ENCODE assay signal across 1 cellular context in genomic region chr4:89929425-89930272, GRCh38.
A peak's percentile ranks its signal among the peaks of the same experiment; 100 is the strongest.
TF ChIP-seq lines count a peak whose summit lies in the region.

No MANE protein-coding gene starts in this region.

TF ChIP-seq in GM12878, 131 proteins besides CTCF, POLR2A, EP300 and RAD21 (continued from another document):
- TF ChIP-seq, protein P1, sequence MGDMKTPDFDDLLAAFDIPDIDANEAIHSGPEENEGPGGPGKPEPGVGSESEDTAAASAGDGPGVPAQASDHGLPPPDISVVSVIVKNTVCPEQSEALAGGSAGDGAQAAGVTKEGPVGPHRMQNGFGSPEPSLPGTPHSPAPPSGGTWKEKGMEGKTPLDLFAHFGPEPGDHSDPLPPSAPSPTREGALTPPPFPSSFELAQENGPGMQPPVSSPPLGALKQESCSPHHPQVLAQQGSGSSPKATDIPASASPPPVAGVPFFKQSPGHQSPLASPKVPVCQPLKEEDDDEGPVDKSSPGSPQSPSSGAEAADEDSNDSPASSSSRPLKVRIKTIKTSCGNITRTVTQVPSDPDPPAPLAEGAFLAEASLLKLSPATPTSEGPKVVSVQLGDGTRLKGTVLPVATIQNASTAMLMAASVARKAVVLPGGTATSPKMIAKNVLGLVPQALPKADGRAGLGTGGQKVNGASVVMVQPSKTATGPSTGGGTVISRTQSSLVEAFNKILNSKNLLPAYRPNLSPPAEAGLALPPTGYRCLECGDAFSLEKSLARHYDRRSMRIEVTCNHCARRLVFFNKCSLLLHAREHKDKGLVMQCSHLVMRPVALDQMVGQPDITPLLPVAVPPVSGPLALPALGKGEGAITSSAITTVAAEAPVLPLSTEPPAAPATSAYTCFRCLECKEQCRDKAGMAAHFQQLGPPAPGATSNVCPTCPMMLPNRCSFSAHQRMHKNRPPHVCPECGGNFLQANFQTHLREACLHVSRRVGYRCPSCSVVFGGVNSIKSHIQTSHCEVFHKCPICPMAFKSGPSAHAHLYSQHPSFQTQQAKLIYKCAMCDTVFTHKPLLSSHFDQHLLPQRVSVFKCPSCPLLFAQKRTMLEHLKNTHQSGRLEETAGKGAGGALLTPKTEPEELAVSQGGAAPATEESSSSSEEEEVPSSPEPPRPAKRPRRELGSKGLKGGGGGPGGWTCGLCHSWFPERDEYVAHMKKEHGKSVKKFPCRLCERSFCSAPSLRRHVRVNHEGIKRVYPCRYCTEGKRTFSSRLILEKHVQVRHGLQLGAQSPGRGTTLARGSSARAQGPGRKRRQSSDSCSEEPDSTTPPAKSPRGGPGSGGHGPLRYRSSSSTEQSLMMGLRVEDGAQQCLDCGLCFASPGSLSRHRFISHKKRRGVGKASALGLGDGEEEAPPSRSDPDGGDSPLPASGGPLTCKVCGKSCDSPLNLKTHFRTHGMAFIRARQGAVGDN (IDR thresholded peaks at IDR 0.05): 0 out of 2 replicates have a peak, but pooled peaks have one; percentile 22
- TF ChIP-seq BCL11A (IDR thresholded peaks at IDR 0.05; ENCODE audit: low read depth, low read length) (peak; percentile 39; the same call in 1 of the 2 replicates), BCLAF1 (IDR thresholded peaks at IDR 0.05) (no peak), DPF2 (IDR thresholded peaks at IDR 0.05) (peak; percentile 63; the same call in 1 of the 2 replicates), ESRRA (IDR thresholded peaks at IDR 0.05; ENCODE audit: low read length) (no peak), MTA2 (IDR thresholded peaks at IDR 0.05; ENCODE audit: low read depth) (peak; percentile 91), IKZF2 (IDR thresholded peaks at IDR 0.05) (peak; percentile 43 to 65; a peak in 2 of 4 replicates), ATF7 (IDR thresholded peaks at IDR 0.05; ENCODE audit: low read depth) (peak; percentile 79), IKZF1 (conservative IDR thresholded peaks at IDR 0.05) (peak; percentile 54), SMAD1 (IDR thresholded peaks at IDR 0.05; ENCODE audit: low read depth, partially characterized antibody) (peak; percentile 45), RAD51 (IDR thresholded peaks at IDR 0.05) (peak; percentile 9; the same call in 1 of the 2 replicates)
- TF ChIP-seq, protein P2, sequence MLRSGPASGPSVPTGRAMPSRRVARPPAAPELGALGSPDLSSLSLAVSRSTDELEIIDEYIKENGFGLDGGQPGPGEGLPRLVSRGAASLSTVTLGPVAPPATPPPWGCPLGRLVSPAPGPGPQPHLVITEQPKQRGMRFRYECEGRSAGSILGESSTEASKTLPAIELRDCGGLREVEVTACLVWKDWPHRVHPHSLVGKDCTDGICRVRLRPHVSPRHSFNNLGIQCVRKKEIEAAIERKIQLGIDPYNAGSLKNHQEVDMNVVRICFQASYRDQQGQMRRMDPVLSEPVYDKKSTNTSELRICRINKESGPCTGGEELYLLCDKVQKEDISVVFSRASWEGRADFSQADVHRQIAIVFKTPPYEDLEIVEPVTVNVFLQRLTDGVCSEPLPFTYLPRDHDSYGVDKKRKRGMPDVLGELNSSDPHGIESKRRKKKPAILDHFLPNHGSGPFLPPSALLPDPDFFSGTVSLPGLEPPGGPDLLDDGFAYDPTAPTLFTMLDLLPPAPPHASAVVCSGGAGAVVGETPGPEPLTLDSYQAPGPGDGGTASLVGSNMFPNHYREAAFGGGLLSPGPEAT (IDR thresholded peaks at IDR 0.05; ENCODE audit: low read depth): 0 out of 2 replicates have a peak, but pooled peaks have one; percentile 20
